In the genomic region with DNA sequence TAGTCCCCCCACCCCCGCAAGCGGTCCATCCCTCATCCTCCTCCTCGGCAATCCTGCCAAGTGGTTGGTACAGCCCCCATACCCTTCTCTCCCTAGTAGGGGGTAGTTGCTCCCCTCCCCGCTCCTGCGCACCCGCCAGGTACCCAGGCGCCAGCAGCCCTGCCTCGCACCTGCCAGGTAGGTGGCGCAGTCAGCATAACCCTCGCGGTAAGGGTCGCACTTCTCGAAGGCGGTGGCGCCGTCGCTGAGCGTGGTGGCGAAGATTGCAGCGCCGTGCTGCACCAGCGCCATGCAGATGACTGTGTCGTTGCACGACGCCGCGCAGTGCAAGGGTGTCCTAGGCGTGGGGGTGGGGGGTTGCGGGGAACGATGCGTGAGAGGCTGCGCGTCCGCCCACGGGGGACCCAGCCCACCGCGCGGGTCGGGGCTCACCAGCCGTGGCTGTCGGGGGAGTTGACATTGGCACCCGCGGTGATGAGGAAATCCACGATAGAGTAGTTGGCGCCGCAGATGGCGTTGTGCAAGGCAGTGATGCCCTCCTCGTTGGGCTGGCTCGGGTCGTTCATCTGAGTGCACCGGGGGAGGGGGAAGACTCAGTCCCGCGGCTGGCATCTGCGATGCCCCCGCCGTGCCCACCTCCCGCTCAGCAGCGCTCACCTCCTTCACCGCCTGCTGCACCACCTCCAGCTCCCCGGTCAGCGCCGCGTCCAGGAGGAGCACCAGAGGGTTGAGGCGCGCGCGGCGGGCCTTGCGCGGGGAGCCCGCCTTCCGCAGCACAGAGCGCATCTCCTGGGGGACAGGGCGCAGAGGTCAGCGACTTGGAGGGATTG, we compare ENCODE assay signal across 14 cellular contexts. TPM values are rescaled to one million over a fixed set of nuclear protein-coding genes. Genes with fewer than 3 reads are reported as not detected.
A peak's percentile ranks its signal among the peaks of the same experiment; 100 is the strongest.
DNase-seq lines count a peak whose midpoint lies in the region; ATAC-seq, FAIRE-seq and TF ChIP-seq lines count a peak whose summit lies in the region.
"Had no signal": no experiment of that assay in that cellular context is flagged by ENCODE, and none has a peak within 500 bp of the region (broad histone marks: within the 10 kb centered on the region; RNA-seq: fewer than 3 reads in every experiment).

No MANE protein-coding gene starts in this region.

- POLR2A ChIA-PET in HEK293T (lab: Yijun Ruan, JAX), result no interaction called here

- peaks cover 18% of the 10 kb centered on the region for H3K27me3 ChIP-seq in H7 (ENCODE audit: control insufficient read depth, insufficient read depth, low read length)
- peaks cover 17% of the 10 kb centered on the region for H3K27me3 ChIP-seq in NT2/D1 (ENCODE audit: insufficient read depth, insufficient read length)
- H3K27me3 ChIP-seq in heart right ventricle, result peaks cover 0 to 42% (median 17%) of the 10 kb centered on the region in 7 donors
- no peaks in the 10 kb centered on the region for H3K27me3 ChIP-seq in pancreas
- H3K27me3 ChIP-seq in tibial artery, result peaks cover 0 to 13% of the 10 kb centered on the region in 2 donors

- peak; percentile 80 for DNase-seq in H7
- no peak for DNase-seq in NT2/D1 (ENCODE audit: low read depth, low spot score)
- DNase-seq in heart right ventricle, result no peak
- peak in 1 of 6 donors; percentile 67 for DNase-seq in pancreas
- DNase-seq in HEK293T (ENCODE audit: extremely low spot score), result no peak
- DNase-seq in NCI-H446 (lab: John Stamatoyannopoulos, UW), result no peak
- DNase-seq in tibial artery, result no peak
- DNase-seq in medulla oblongata (ENCODE audit: extremely low spot score), result no peak
- DNase-seq: activated CD4-positive, alpha-beta T cell treated with anti-CD3 and anti-CD28 coated beads, Interleukin-2, amount 10 ng/mL, durations not matched to agents 24 days and 14 days; activated gamma-delta T cell; caudate nucleus; NCI-H82; nucleus accumbens; stimulated activated CD4-positive, alpha-beta T cell treated with anti-CD3 and anti-CD28 coated beads, Interleukin-2, amount 100 ng/mL, for 24 hours had no signal

- H3K4me1 ChIP-seq in NT2/D1 (ENCODE audit: insufficient read depth, insufficient read length) (no peaks in the 10 kb centered on the region), heart right ventricle (peaks cover 0 to 14% (median 10%) of the 10 kb centered on the region in 9 donors), pancreas (no peaks in the 10 kb centered on the region), tibial artery (peaks cover 0 to 13% (median 9%) of the 10 kb centered on the region in 4 donors)

- CTCF ChIA-PET in HEK293T (lab: Yijun Ruan, JAX), result no interaction called here

- intact Hi-C loops in heart right ventricle (cut with DNase I), result no loop called here
- intact Hi-C loops in pancreas (cut with DNase I), result no loop called here
- intact Hi-C loops in tibial artery (cut with DNase I; ENCODE audit: low total_unique reads), result no loop called here

- H3K36me3 ChIP-seq in H7 (replicated peaks; ENCODE audit: control insufficient read depth, insufficient read depth, low read length) (no peaks in the 10 kb centered on the region), NT2/D1 (ENCODE audit: insufficient read depth, insufficient read length, low read length) (peaks cover 11% of the 10 kb centered on the region), heart right ventricle (peaks cover 0 to 40% (median 0%) of the 10 kb centered on the region in 9 donors), pancreas (no peaks in the 10 kb centered on the region), tibial artery (peaks cover 0 to 24% (median 0%) of the 10 kb centered on the region in 3 donors)

- H3K27ac ChIP-seq in heart right ventricle (no peak overlapping the region), pancreas (no peak overlapping the region), tibial artery (no peak overlapping the region)

- H3K9ac ChIP-seq in NT2/D1 (ENCODE audit: insufficient read length, low read depth), result peak overlapping the region; percentile 8

- no peak for FAIRE-seq in pancreas (lab: Jason Lieb, UNC)

- 9 to 10% methylated on average over 75 of the region's 75 CpGs for WGBS in heart right ventricle, 2 donors
- WGBS in pancreas, 2 donors, result 20 to 21% methylated on average over 75 of the region's 75 CpGs

- TF ChIP-seq CTCF in heart right ventricle (IDR thresholded peaks at IDR 0.05), result no peak
- TF ChIP-seq CTCF in pancreas (IDR thresholded peaks at IDR 0.05), result no peak
- no peak for TF ChIP-seq CTCF in tibial artery (IDR thresholded peaks at IDR 0.05)

- H3K4me3 ChIP-seq in H7 (ENCODE audit: insufficient read depth, low read depth, low read length) (peak overlapping the region; percentile 23), NT2/D1 (ENCODE audit: insufficient read length, low read depth) (no peak overlapping the region), heart right ventricle (no peak overlapping the region), pancreas (no peak overlapping the region), tibial artery (no peak overlapping the region)

- no peaks in the 10 kb centered on the region for H3K9me3 ChIP-seq in NT2/D1 (ENCODE audit: insufficient read depth, low read length)
- H3K9me3 ChIP-seq in heart right ventricle, result no peaks in the 10 kb centered on the region
- H3K9me3 ChIP-seq in pancreas, result no peaks in the 10 kb centered on the region
- H3K9me3 ChIP-seq in tibial artery, result no peaks in the 10 kb centered on the region

- ATAC-seq in heart right ventricle (peak; percentile 21 to 66 (median 52)), pancreas (peak; percentile 23 to 52 (median 41))

TF ChIP-seq in HEK293T, 16 proteins besides CTCF, POLR2A, EP300 and RAD21:
- no peak for TF ChIP-seq BHLHE40 (IDR thresholded peaks at IDR 0.05; ENCODE audit: borderline replicate concordance)
- no peak for TF ChIP-seq ZNF384 (IDR thresholded peaks at IDR 0.05)
- TF ChIP-seq CTBP1 (IDR thresholded peaks at IDR 0.05; ENCODE audit: borderline replicate concordance), result no peak
- TF ChIP-seq FOXK2 (IDR thresholded peaks at IDR 0.05), result no peak
- no peak for TF ChIP-seq SP1 (IDR thresholded peaks at IDR 0.05)
- TF ChIP-seq NFRKB (IDR thresholded peaks at IDR 0.05), result no peak
- TF ChIP-seq HDGF (IDR thresholded peaks at IDR 0.05; ENCODE audit: borderline replicate concordance), result no peak
- no peak for TF ChIP-seq L3MBTL2 (conservative IDR thresholded peaks at IDR 0.05)
- TF ChIP-seq SUZ12 (IDR thresholded peaks at IDR 0.05), result no peak
- no peak for TF ChIP-seq TARDBP (IDR thresholded peaks at IDR 0.05)

RNA-seq across cellular contexts. Expression of gene ERCC2, which starts 15.2 kb away (rescaled TPM):
- total RNA-seq in H7 (2014; rRNA removed; shearing (Covaris generic)), result 48.7 and 54.2 TPM in 2 replicates
- total RNA-seq in heart right ventricle (10 to 100 TPM; 11.4 to 15.2 (median 14.1) TPM), pancreas (10 to 100 TPM in 2 of 6 donors, 1 to 10 TPM in 4; 7.1 to 13.0 (median 8.1) TPM)
- polyA plus RNA-seq in heart right ventricle (10 to 100 TPM in 1 of 2 donors, 1 to 10 TPM in 1; 6.5 to 11.8 TPM), pancreas (10 to 100 TPM; 16.1 to 19.5 TPM)

RNA-seq across cellular contexts. Expression of gene PPP1R13L, which starts 19.3 kb away (rescaled TPM):
- total RNA-seq in H7 (2014; rRNA removed; shearing (Covaris generic)), result 12.8 and 18.9 TPM in 2 replicates
- total RNA-seq in heart right ventricle, result 100 to 1,000 TPM; 134 to 204 (median 166) TPM
- 100 to 1,000 TPM in 1 of 2 donors, 10 to 100 TPM in 1; 85.2 to 265 TPM for polyA plus RNA-seq in heart right ventricle
- total RNA-seq in pancreas, result 10 to 100 TPM; 22.8 to 42.7 (median 27.6) TPM
- 10 to 100 TPM; 50.5 to 54.4 TPM for polyA plus RNA-seq in pancreas

RNA-seq across cellular contexts. Expression of gene POLR1G, which starts 20.8 kb away (rescaled TPM):
- total RNA-seq in H7 (2014; rRNA removed; shearing (Covaris generic)), result 35.8 and 39.6 TPM in 2 replicates
- total RNA-seq in heart right ventricle (1 to 10 TPM; 4.1 to 9.8 (median 5.6) TPM), pancreas (1 to 10 TPM in 5 of 6 donors, under 1 TPM in 1; 0.91 to 5.3 (median 2.9) TPM)
- polyA plus RNA-seq in heart right ventricle (1 to 10 TPM; 5.1 to 8.2 TPM), pancreas (1 to 10 TPM; 1.6 to 3.3 TPM)

RNA-seq across cellular contexts. Expression of gene ERCC1, which starts 38.1 kb away (rescaled TPM):
- 68.5 and 76.6 TPM in 2 replicates for total RNA-seq in H7 (2014; rRNA removed; shearing (Covaris generic))
- total RNA-seq in heart right ventricle, result 100 to 1,000 TPM; 113 to 194 (median 136) TPM
- polyA plus RNA-seq in heart right ventricle, result 100 to 1,000 TPM; 147 to 183 TPM
- 10 to 100 TPM; 28.9 to 33.5 (median 32.9) TPM for total RNA-seq in pancreas
- 10 to 100 TPM; 35.3 to 42.3 TPM for polyA plus RNA-seq in pancreas

RNA-seq across cellular contexts. Expression of gene KLC3, which starts 45.1 kb away (rescaled TPM):
- 1.6 and 1.8 TPM in 2 replicates for total RNA-seq in H7 (2014; rRNA removed; shearing (Covaris generic))
- total RNA-seq in heart right ventricle (under 1 TPM in 2 of 10 donors, not detected in 8; 0.14 TPM), pancreas (1 to 10 TPM; 1.7 to 3.3 (median 2.4) TPM)
- polyA plus RNA-seq in heart right ventricle (under 1 TPM in 1 of 2 donors, not detected in 1; 0.16 TPM), pancreas (1 to 10 TPM; 4.6 to 6.4 TPM)
- total RNA-seq: activated CD4-positive, alpha-beta T cell treated with anti-CD3 and anti-CD28 coated beads, Interleukin-2, amount 10 ng/mL, durations not matched to agents 24 days and 14 days had no signal
